ENCODE assay signal across 16 cellular contexts in genomic region chr5:81169924-81170323, GRCh38.
DNase-seq lines count a peak whose midpoint lies in the region; ATAC-seq and FAIRE-seq lines count a peak whose summit lies in the region.
"Had no signal": no experiment of that assay in that cellular context is flagged by ENCODE, and none has a peak within 500 bp of the region (broad histone marks: within the 10 kb centered on the region; RNA-seq: fewer than 3 reads in every experiment).

No MANE protein-coding gene starts in this region.

- H3K4ac ChIP-seq in mesenchymal stem cell (ENCODE audit: low read depth in 1 of 2, low read length in 2 of 2) = no peak overlapping the region

- no peak overlapping the region for H2BK120ac ChIP-seq in mesenchymal stem cell (ENCODE audit: low read depth, low read length)

- H3K4me1 ChIP-seq in mesenchymal stem cell (ENCODE audit: control insufficient read depth, insufficient read depth, low read depth, low read length) = peaks cover 3% of the 10 kb centered on the region
- H3K4me1 ChIP-seq: BLaER1 had no signal

- DNase-seq in activated naive CD8-positive, alpha-beta T cell treated with anti-CD3 and anti-CD28 coated beads, Interleukin-2, amount 10 ng/mL, durations not matched to agents 7 days and 5 days = no peak
- DNase-seq in activated naive CD8-positive, alpha-beta T cell treated with anti-CD3 and anti-CD28 coated beads, Interleukin-2, amount 50 U/mL, for 24 hours = no peak
- DNase-seq in T-helper 17 cell (no peak), mesenchymal stem cell (no peak), urothelium cell line (ENCODE audit: low spot score) (no peak), NAMALWA (ENCODE audit: low spot score) (no peak), middle frontal gyrus (ENCODE audit: extremely low spot score, low spot score) (no peak)
- DNase-seq: AML-193; CD4-positive, CD25-positive, alpha-beta regulatory T cell; DMS53; GOT3; HFFc6 had no signal

- H3K79me1 ChIP-seq in mesenchymal stem cell (replicated peaks; ENCODE audit: low read length, poor library complexity, severe bottlenecking) = no peaks in the 10 kb centered on the region

- H3K9me3 Mint-ChIP-seq in activated naive CD8-positive, alpha-beta T cell treated with anti-CD3 and anti-CD28 coated beads, Interleukin-2, amount 10 ng/mL, durations not matched to agents 7 days and 5 days = no peaks in the 10 kb centered on the region
- no peaks in the 10 kb centered on the region for H3K9me3 Mint-ChIP-seq in activated naive CD8-positive, alpha-beta T cell treated with anti-CD3 and anti-CD28 coated beads, Interleukin-2, amount 50 U/mL, for 24 hours
- H3K9me3 Mint-ChIP-seq: CD4-positive, CD25-positive, alpha-beta regulatory T cell; HFFc6 had no signal

- no peak overlapping the region for H4K8ac ChIP-seq in mesenchymal stem cell (ENCODE audit: low read length)

- H2AK5ac ChIP-seq in mesenchymal stem cell (ENCODE audit: low read length, severe bottlenecking) = no peak overlapping the region

- no peak overlapping the region for H2AFZ ChIP-seq in mesenchymal stem cell (ENCODE audit: low read depth, low read length)

- H3K23ac ChIP-seq in mesenchymal stem cell (ENCODE audit: low read length in 2 of 2) = no peak overlapping the region

- no peaks in the 10 kb centered on the region for H3K36me3 ChIP-seq in mesenchymal stem cell (ENCODE audit: control insufficient read depth in 1 of 2, insufficient read depth in 2 of 2, low read depth in 1 of 2, low read length in 2 of 2)
- H3K36me3 ChIP-seq: BLaER1, HAP-1 had no signal

- no peaks in the 10 kb centered on the region for H3K36me3 Mint-ChIP-seq in activated naive CD8-positive, alpha-beta T cell treated with anti-CD3 and anti-CD28 coated beads, Interleukin-2, amount 10 ng/mL, durations not matched to agents 7 days and 5 days
- peaks cover 11% of the 10 kb centered on the region for H3K36me3 Mint-ChIP-seq in activated naive CD8-positive, alpha-beta T cell treated with anti-CD3 and anti-CD28 coated beads, Interleukin-2, amount 50 U/mL, for 24 hours (ENCODE audit: low read depth)
- peaks cover 19% of the 10 kb centered on the region for H3K36me3 Mint-ChIP-seq in T-helper 17 cell (ENCODE audit: low read depth)

- no peaks in the 10 kb centered on the region for H3K27me3 Mint-ChIP-seq in activated naive CD8-positive, alpha-beta T cell treated with anti-CD3 and anti-CD28 coated beads, Interleukin-2, amount 10 ng/mL, durations not matched to agents 7 days and 5 days
- H3K27me3 Mint-ChIP-seq in activated naive CD8-positive, alpha-beta T cell treated with anti-CD3 and anti-CD28 coated beads, Interleukin-2, amount 50 U/mL, for 24 hours = no peaks in the 10 kb centered on the region
- no peaks in the 10 kb centered on the region for H3K27me3 Mint-ChIP-seq in T-helper 17 cell

- no peak overlapping the region for H2BK15ac ChIP-seq in mesenchymal stem cell (ENCODE audit: low read depth, poor library complexity, severe bottlenecking)

- H2BK5ac ChIP-seq in mesenchymal stem cell (ENCODE audit: low read depth, low read length, poor library complexity, severe bottlenecking) = no peak overlapping the region

- H3K27ac ChIP-seq in mesenchymal stem cell (ENCODE audit: low read length, poor library complexity, severe bottlenecking) = no peak overlapping the region
- H3K27ac ChIP-seq: 22Rv1, BLaER1 had no signal

- H3K4me1 Mint-ChIP-seq in activated naive CD8-positive, alpha-beta T cell treated with anti-CD3 and anti-CD28 coated beads, Interleukin-2, amount 10 ng/mL, durations not matched to agents 7 days and 5 days = peaks cover 11% of the 10 kb centered on the region
- peaks cover under 1% of the 10 kb centered on the region for H3K4me1 Mint-ChIP-seq in activated naive CD8-positive, alpha-beta T cell treated with anti-CD3 and anti-CD28 coated beads, Interleukin-2, amount 50 U/mL, for 24 hours
- peaks cover 25% of the 10 kb centered on the region for H3K4me1 Mint-ChIP-seq in T-helper 17 cell

- no peak overlapping the region for H3K4me2 ChIP-seq in mesenchymal stem cell (ENCODE audit: low read length, poor library complexity, severe bottlenecking)
- H3K4me2 ChIP-seq: BLaER1 had no signal

- H3K14ac ChIP-seq in mesenchymal stem cell (ENCODE audit: low read length in 2 of 2) = no peak overlapping the region

- no peak overlapping the region for H3K4me3 ChIP-seq in mesenchymal stem cell (ENCODE audit: insufficient read depth in 1 of 2, low read depth in 1 of 2, low read length in 2 of 2)
- H3K4me3 ChIP-seq: BLaER1, HAP-1 had no signal

- peak overlapping the region; percentile 32 for H3K27ac Mint-ChIP-seq in activated naive CD8-positive, alpha-beta T cell treated with anti-CD3 and anti-CD28 coated beads, Interleukin-2, amount 10 ng/mL, durations not matched to agents 7 days and 5 days
- no peak overlapping the region for H3K27ac Mint-ChIP-seq in activated naive CD8-positive, alpha-beta T cell treated with anti-CD3 and anti-CD28 coated beads, Interleukin-2, amount 50 U/mL, for 24 hours
- H3K27ac Mint-ChIP-seq in T-helper 17 cell = peak overlapping the region; percentile 53
- H3K27ac Mint-ChIP-seq: CD4-positive, CD25-positive, alpha-beta regulatory T cell; HFFc6 had no signal

- H2BK12ac ChIP-seq in mesenchymal stem cell (ENCODE audit: low read length in 2 of 2) = no peak overlapping the region

- H3K9me3 ChIP-seq in T-helper 17 cell (ENCODE audit: control insufficient read depth, low read length, poor library complexity, severe bottlenecking) (no peaks in the 10 kb centered on the region), mesenchymal stem cell (ENCODE audit: control insufficient read depth, low read length) (no peaks in the 10 kb centered on the region)
- H3K9me3 ChIP-seq: BLaER1, HAP-1 had no signal

- peaks cover 8 to 12% of the 10 kb centered on the region in 2 experiments for H3K27me3 ChIP-seq in mesenchymal stem cell (ENCODE audit: control insufficient read depth in 1 of 2, insufficient read depth in 1 of 2, low read length in 2 of 2)
- H3K27me3 ChIP-seq: BLaER1 had no signal

- H3K9ac ChIP-seq in mesenchymal stem cell (ENCODE audit: low read length) = no peak overlapping the region
- H3K9ac ChIP-seq: BLaER1 had no signal

- POLR2A ChIA-PET in activated naive CD8-positive, alpha-beta T cell treated with anti-CD3 and anti-CD28 coated beads, Interleukin-2, amount 10 ng/mL, durations not matched to agents 7 days and 5 days (lab: Charles Lee) = no interaction called here

- 100% methylated on average over 2 of the region's 2 CpGs for WGBS in mesenchymal stem cell

- H4K91ac ChIP-seq in mesenchymal stem cell (ENCODE audit: low read length) = peak overlapping the region; percentile 6

- H3K4me3 Mint-ChIP-seq in activated naive CD8-positive, alpha-beta T cell treated with anti-CD3 and anti-CD28 coated beads, Interleukin-2, amount 10 ng/mL, durations not matched to agents 7 days and 5 days = no peak overlapping the region
- H3K4me3 Mint-ChIP-seq in activated naive CD8-positive, alpha-beta T cell treated with anti-CD3 and anti-CD28 coated beads, Interleukin-2, amount 50 U/mL, for 24 hours = no peak overlapping the region
- no peak overlapping the region for H3K4me3 Mint-ChIP-seq in T-helper 17 cell
- H3K4me3 Mint-ChIP-seq: CD4-positive, CD25-positive, alpha-beta regulatory T cell; HFFc6 had no signal

- no peak overlapping the region for H3K18ac ChIP-seq in mesenchymal stem cell (ENCODE audit: low read depth in 1 of 2, low read length in 2 of 2)

- no peak for ATAC-seq in activated naive CD8-positive, alpha-beta T cell treated with anti-CD3 and anti-CD28 coated beads, Interleukin-2, amount 10 ng/mL, durations not matched to agents 7 days and 5 days (ENCODE audit: low read depth)
- ATAC-seq in activated naive CD8-positive, alpha-beta T cell treated with anti-CD3 and anti-CD28 coated beads, Interleukin-2, amount 50 U/mL, for 24 hours = no peak
- ATAC-seq in T-helper 17 cell = no peak
- ATAC-seq in GM21825 (IDR thresholded peaks at IDR 0.05; ENCODE audit: unreplicated experiment) = no peak

- peak; percentile 90 for FAIRE-seq in urothelium cell line (lab: Jason Lieb, UNC)
